ENCODE assay signal across 19 cellular contexts in the genomic region with DNA sequence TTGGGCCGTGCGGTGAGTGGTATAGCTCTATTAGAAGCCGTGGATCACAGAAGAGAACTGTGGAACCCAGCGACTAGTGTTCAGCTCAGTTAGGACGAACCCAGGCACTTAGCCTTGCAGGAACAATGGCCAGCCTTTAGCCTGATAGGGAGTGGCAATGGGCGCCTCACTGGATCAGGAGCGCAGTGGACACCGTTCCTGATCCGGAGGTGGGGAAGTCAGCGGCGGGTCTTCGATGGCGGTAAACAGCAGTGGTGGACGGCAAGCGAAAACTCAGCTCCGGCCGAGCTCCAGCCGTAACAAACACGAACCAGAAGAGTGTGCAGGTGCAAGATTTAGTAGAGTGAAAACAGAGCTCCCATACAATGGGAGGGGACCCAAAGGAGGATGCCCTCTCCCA.
"Had no signal": no experiment of that assay in that cellular context is flagged by ENCODE, and none has a peak within 500 bp of the region (broad histone marks: within the 10 kb centered on the region; RNA-seq: fewer than 3 reads in every experiment).

No MANE protein-coding gene starts in this region.

- H3K4me1 Mint-ChIP-seq: mesothelial cell of epicardium had no signal

- ATAC-seq: gastrocnemius medialis, heart right ventricle, left cardiac atrium, left lung, left ventricle myocardium superior, lower lobe of right lung, mucosa of descending colon had no signal

- H3K9me3 ChIP-seq: esophagus muscularis mucosa, gastrocnemius medialis, lower lobe of right lung, mucosa of descending colon had no signal

- H3K27ac Mint-ChIP-seq: mesothelial cell of epicardium had no signal

- DNase-seq: dermis blood vessel endothelial cell; dorsolateral prefrontal cortex; effector CD4-positive, alpha-beta T cell; effector memory CD4-positive, alpha-beta T cell; foreskin melanocyte; gastrocnemius medialis; glutamatergic neuron; head of caudate nucleus; heart right ventricle; hippocampal formation; left cardiac atrium; left ventricle myocardium superior; lower lobe of right lung; mesenchymal stem cell had no signal

- H3K36me3 Mint-ChIP-seq: mesothelial cell of epicardium had no signal

- H3K4me3 Mint-ChIP-seq: mesothelial cell of epicardium had no signal

- H3K27me3 ChIP-seq: dorsolateral prefrontal cortex, esophagus muscularis mucosa, gastrocnemius medialis, heart right ventricle, left lung had no signal

- H3K27ac ChIP-seq: coronary artery, esophagus muscularis mucosa, gastrocnemius medialis, heart right ventricle, left lung, lower lobe of right lung had no signal

- H3K36me3 ChIP-seq: esophagus muscularis mucosa, gastrocnemius medialis, heart right ventricle, left lung, lower lobe of right lung had no signal

- H3K4me3 ChIP-seq: coronary artery, dorsolateral prefrontal cortex, esophagus muscularis mucosa, gastrocnemius medialis, heart right ventricle, left lung, lower lobe of right lung, mucosa of descending colon had no signal

- H3K4me1 ChIP-seq: esophagus muscularis mucosa, gastrocnemius medialis, heart right ventricle, left lung, lower lobe of right lung had no signal
